ENCODE assay signal across 21 cellular contexts in genomic region chr14:48914382-48914781, GRCh38.
A peak's percentile ranks its signal among the peaks of the same experiment; 100 is the strongest.
DNase-seq lines count a peak whose midpoint lies in the region; FAIRE-seq and TF ChIP-seq lines count a peak whose summit lies in the region.
"Had no signal": no experiment of that assay in that cellular context is flagged by ENCODE, and none has a peak within 500 bp of the region (broad histone marks: within the 10 kb centered on the region; RNA-seq: fewer than 3 reads in every experiment).

No MANE protein-coding gene starts in this region.

- H3K36me3 ChIP-seq in Caco-2 (ENCODE audit: control insufficient read depth, insufficient read depth, low read length) (no peaks in the 10 kb centered on the region), spleen (no peaks in the 10 kb centered on the region)

- no peak for TF ChIP-seq POLR2A in spleen (IDR thresholded peaks at IDR 0.05)

- CTCF ChIA-PET in Caco-2 (lab: Charles Lee) = interaction anchor here (1.0 kb wide), 1 partner anchor 192 kb away, joined by 3 read pairs; no protein-coding TSS in a partner anchor
- CTCF ChIA-PET in activated CD4-positive, alpha-beta memory T cell treated with anti-CD3 and anti-CD28 coated beads for 36 hours (lab: Charles Lee) = no interaction called here

- no TSS peak for BruUV-seq in Caco-2 (replicated peaks; lab: Mats Ljungman, UMichigan)

- POLR2A ChIA-PET in Caco-2 (lab: Charles Lee) = no interaction called here
- POLR2A ChIA-PET in activated CD4-positive, alpha-beta memory T cell treated with anti-CD3 and anti-CD28 coated beads for 36 hours (lab: Charles Lee) = no interaction called here

- H3K36me3 Mint-ChIP-seq in Caco-2 (ENCODE audit: insufficient read depth, unreplicated experiment) = no peaks in the 10 kb centered on the region
- H3K36me3 Mint-ChIP-seq in activated CD4-positive, alpha-beta memory T cell treated with anti-CD3 and anti-CD28 coated beads for 36 hours = no peaks in the 10 kb centered on the region

- H3K9me3 ChIP-seq in Caco-2 (no peaks in the 10 kb centered on the region; the same call in 1 of the 2 replicates), spleen (peaks cover 0 to 7% (median 0%) of the 10 kb centered on the region in 8 donors)
- H3K9me3 ChIP-seq: A549 had no signal

- H3K4me3 ChIP-seq in Caco-2 (ENCODE audit: low read depth, low read length) (no peak overlapping the region), spleen (no peak overlapping the region)
- H3K4me3 ChIP-seq: A549, GM12878 had no signal

- peaks cover 24% of the 10 kb centered on the region for H3K4me1 Mint-ChIP-seq in Caco-2 (ENCODE audit: low read depth, unreplicated experiment)
- no peaks in the 10 kb centered on the region for H3K4me1 Mint-ChIP-seq in activated CD4-positive, alpha-beta memory T cell treated with anti-CD3 and anti-CD28 coated beads for 36 hours (ENCODE audit: low read depth)

- TF ChIP-seq CTCF in Caco-2 (IDR thresholded peaks at IDR 0.05; ENCODE audit: insufficient read depth in 1 of 2, low read depth in 1 of 2, low read length in 1 of 2, severe bottlenecking in 1 of 2, unreplicated experiment in 1 of 2) = no peak
- no peak for TF ChIP-seq CTCF in spleen (IDR thresholded peaks at IDR 0.05 in 8 of 11, conservative IDR thresholded peaks at IDR 0.05 in 3 of 11)

- WGBS in spleen, 5 donors = 46 to 62% (median 58%) methylated on average over 1 of the region's 1 CpG

- FAIRE-seq in RCC 7860 (lab: Jason Lieb, UNC) = no peak
- FAIRE-seq: A549, GM12878, H1, HepG2 had no signal

- H3K4me1 ChIP-seq in Caco-2 = peaks cover 29% of the 10 kb centered on the region
- H3K4me1 ChIP-seq in spleen = no peaks in the 10 kb centered on the region
- H3K4me1 ChIP-seq: A549 had no signal

- DNase-seq in Caco-2 = peak; percentile 69 to 88
- peak; percentile 31 for DNase-seq in RCC 7860 (ENCODE audit: low spot score)
- DNase-seq in islet precursor cell = peak; percentile 52
- peak; percentile 6 for DNase-seq in renal cortical epithelial cell (ENCODE audit: low read depth)
- DNase-seq in activated CD4-positive, alpha-beta memory T cell treated with anti-CD3 and anti-CD28 coated beads for 36 hours = no peak
- no peak for DNase-seq in spleen
- no peak for DNase-seq in dermis blood vessel endothelial cell
- DNase-seq in NOMO-1 (lab: John Stamatoyannopoulos, UW; ENCODE audit: unreplicated experiment in 2 of 2) = no peak
- DNase-seq: AML-193; CD4-positive, alpha-beta T cell; DMS 273 treated with DMSO at 0.1 percent for 48 hours; DMS53; DND-41; EL; H9 had no signal

- peaks cover 10% of the 10 kb centered on the region for H3K9me3 Mint-ChIP-seq in Caco-2 (ENCODE audit: unreplicated experiment)
- H3K9me3 Mint-ChIP-seq in activated CD4-positive, alpha-beta memory T cell treated with anti-CD3 and anti-CD28 coated beads for 36 hours = peaks cover 2% of the 10 kb centered on the region

- no peak overlapping the region for H3K27ac Mint-ChIP-seq in Caco-2 (ENCODE audit: unreplicated experiment)
- H3K27ac Mint-ChIP-seq in activated CD4-positive, alpha-beta memory T cell treated with anti-CD3 and anti-CD28 coated beads for 36 hours = no peak overlapping the region
- H3K27ac Mint-ChIP-seq: CD4-positive, alpha-beta T cell; H9 had no signal

- H3K27me3 ChIP-seq in Caco-2 (replicated peaks; ENCODE audit: control insufficient read depth, insufficient read depth, low read length) = no peaks in the 10 kb centered on the region
- H3K27me3 ChIP-seq in spleen (replicated peaks in 1 of 7) = no peaks in the 10 kb centered on the region

- intact Hi-C loops in Caco-2 (cut with micrococcal nuclease; ENCODE audit: unreplicated experiment) (loop anchor here (1.0 to 2.0 kb wide), 4 partner anchors 48 to 192 kb away; no protein-coding TSS in a partner anchor), spleen (cut with DNase I; ENCODE audit: low total_unique reads) (no loop called here)
- intact Hi-C loops in activated CD4-positive, alpha-beta memory T cell treated with anti-CD3 and anti-CD28 coated beads for 36 hours (cut with micrococcal nuclease) = no loop called here

- no peak overlapping the region for H3K27ac ChIP-seq in spleen
- H3K27ac ChIP-seq: 22Rv1, A549, C4-2B had no signal

- no peaks in the 10 kb centered on the region for H3K27me3 Mint-ChIP-seq in Caco-2 (ENCODE audit: insufficient read depth, unreplicated experiment)
- no peaks in the 10 kb centered on the region for H3K27me3 Mint-ChIP-seq in activated CD4-positive, alpha-beta memory T cell treated with anti-CD3 and anti-CD28 coated beads for 36 hours
- H3K27me3 Mint-ChIP-seq: CD4-positive, alpha-beta T cell had no signal

- no peak overlapping the region for H3K4me3 Mint-ChIP-seq in Caco-2 (ENCODE audit: unreplicated experiment)
- no peak overlapping the region for H3K4me3 Mint-ChIP-seq in activated CD4-positive, alpha-beta memory T cell treated with anti-CD3 and anti-CD28 coated beads for 36 hours
- H3K4me3 Mint-ChIP-seq: CD4-positive, alpha-beta T cell; H9 had no signal

Comparison
In these comparisons a context has a peak if more than half of its experiments do, and no peak if none do; other contexts are left out.
1. DNase-seq: peak in Caco-2 (2 of 2), RCC 7860 (single experiment), islet precursor cell (single experiment) and renal cortical epithelial cell (single experiment); none in activated CD4-positive, alpha-beta memory T cell treated with anti-CD3 and anti-CD28 coated beads for 36 hours (single experiment), spleen (single experiment), dermis blood vessel endothelial cell (single experiment) and NOMO-1 (0 of 2).